ENCODE assay signal across 19 cellular contexts in the genomic region with DNA sequence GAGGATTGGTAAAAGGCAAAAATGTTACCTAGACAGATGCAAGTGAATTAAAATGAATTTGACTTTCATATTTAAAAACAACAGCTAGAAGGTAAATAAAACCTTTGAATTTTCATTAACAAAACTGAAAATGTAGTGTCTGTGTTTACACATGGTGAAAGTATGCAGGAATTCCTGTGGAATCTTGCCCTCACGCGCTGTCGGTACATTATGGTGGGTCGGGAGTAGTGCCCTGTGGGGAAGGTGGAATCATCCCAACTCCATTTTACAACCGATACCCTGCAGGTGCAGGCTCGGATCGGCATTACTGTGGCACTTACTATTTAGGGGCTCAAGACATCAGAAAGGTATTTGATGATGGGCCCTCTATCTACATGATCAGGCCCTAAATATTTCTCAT.
DNase-seq lines count a peak whose midpoint lies in the region; ATAC-seq, FAIRE-seq and TF ChIP-seq lines count a peak whose summit lies in the region.
"Had no signal": no experiment of that assay in that cellular context is flagged by ENCODE, and none has a peak within 500 bp of the region (broad histone marks: within the 10 kb centered on the region; RNA-seq: fewer than 3 reads in every experiment).

No MANE protein-coding gene starts in this region.

- H3K9ac ChIP-seq in mammary epithelial cell (ENCODE audit: insufficient read depth, low read length) = no peak overlapping the region
- H3K9ac ChIP-seq in mesendoderm (ENCODE audit: low read length) = no peak overlapping the region
- no peak overlapping the region for H3K9ac ChIP-seq in HepG2 (ENCODE audit: insufficient read depth, low read depth, low read length)

- no peaks in the 10 kb centered on the region for H3K9me3 Mint-ChIP-seq in MCF 10A (ENCODE audit: unreplicated experiment)
- H3K9me3 Mint-ChIP-seq: CD4-positive, alpha-beta T cell had no signal

- TF ChIP-seq RAD21 in HepG2 (CRISPR knock-in tag; IDR thresholded peaks at IDR 0.05) = no peak

- no peak for ATAC-seq in HepG2

- no TSS peak for BruUV-seq in mammary epithelial cell (replicated peaks; lab: Mats Ljungman, UMichigan)
- no TSS peak for BruUV-seq in MCF 10A (replicated peaks; lab: Mats Ljungman, UMichigan)
- no TSS peak for BruUV-seq in HepG2 (replicated peaks; lab: Mats Ljungman, UMichigan)

- H2BK5ac ChIP-seq in mesendoderm (ENCODE audit: low read length) = no peak overlapping the region

- no peak for TF ChIP-seq POLR2A in HepG2 (IDR thresholded peaks at IDR 0.05; ENCODE audit: insufficient read depth in 1 of 2, low read depth in 2 of 2, low read length in 2 of 2)

- H3K18ac ChIP-seq in mesendoderm (ENCODE audit: low read length) = no peak overlapping the region

- H3K27me3 Mint-ChIP-seq in MCF 10A (ENCODE audit: insufficient read depth, unreplicated experiment) = no peaks in the 10 kb centered on the region
- H3K27me3 Mint-ChIP-seq: CD4-positive, alpha-beta T cell had no signal

- POLR2A ChIA-PET in MCF 10A (lab: Yijun Ruan, JAX) = interaction anchor here (1.1 kb wide), 1 partner anchor 23 kb away, joined by 3 read pairs; no protein-coding TSS in a partner anchor
- POLR2A ChIA-PET in HepG2 (lab: Yijun Ruan, JAX) = no interaction called here

- no peak overlapping the region for H2BK15ac ChIP-seq in mesendoderm (replicated peaks; ENCODE audit: low read depth)

- H3K79me1 ChIP-seq in mesendoderm (ENCODE audit: low read length) = no peaks in the 10 kb centered on the region

- no peak overlapping the region for H3K4me3 ChIP-seq in mammary epithelial cell (replicated peaks in 1 of 3; ENCODE audit: insufficient read depth in 1 of 3, low read depth in 2 of 3, low read length in 3 of 3)
- no peak overlapping the region for H3K4me3 ChIP-seq in epithelial cell of esophagus (ENCODE audit: low read length)
- H3K4me3 ChIP-seq in mesendoderm (ENCODE audit: low read length) = no peak overlapping the region
- H3K4me3 ChIP-seq in HepG2 (replicated peaks in 1 of 3; ENCODE audit: insufficient read depth in 1 of 3, low read depth in 2 of 3, low read length in 3 of 3) = no peak overlapping the region
- H3K4me3 ChIP-seq: A549 had no signal

- DNase-seq in mammary epithelial cell = no peak
- DNase-seq in MCF 10A (ENCODE audit: unreplicated experiment) = no peak
- DNase-seq in epithelial cell of esophagus (ENCODE audit: low read depth) = peak; percentile 49
- DNase-seq in mesendoderm = peak; percentile 29
- peak; percentile 39 for DNase-seq in urothelium cell line (ENCODE audit: low spot score)
- DNase-seq in activated CD4-positive, CD25-positive, alpha-beta regulatory T cell treated with anti-CD3 and anti-CD28 coated beads, Interleukin-2, amount 50 U/mL, for 72 hours = no peak
- no peak for DNase-seq in RKO (ENCODE audit: low spot score)
- DNase-seq in HepG2 (ENCODE audit: low spot score) = no peak
- DNase-seq: AML-193; Caco-2; CD4-positive, alpha-beta T cell; GDM1; GOT3; H9 had no signal

- H3K4me2 ChIP-seq in mammary epithelial cell (ENCODE audit: insufficient read depth, low read depth, low read length) = peak overlapping the region; percentile 65
- H3K4me2 ChIP-seq in mesendoderm (ENCODE audit: low read length) = no peak overlapping the region
- no peak overlapping the region for H3K4me2 ChIP-seq in HepG2 (ENCODE audit: low read depth, low read length)
- H3K4me2 ChIP-seq: A549 had no signal

- TF ChIP-seq EP300 in HepG2 (IDR thresholded peaks at IDR 0.05; ENCODE audit: low read depth in 2 of 2, low read length in 2 of 2) (no peak), HepG2 (CRISPR knock-in tag; IDR thresholded peaks at IDR 0.05; ENCODE audit: borderline replicate concordance) (no peak)

- H4K8ac ChIP-seq in mesendoderm (ENCODE audit: low read depth, low read length) = no peak overlapping the region

- intact Hi-C loops in mammary epithelial cell (cut with micrococcal nuclease) (no loop called here), MCF 10A (cut with micrococcal nuclease) (no loop called here), HepG2 (cut with micrococcal nuclease; ENCODE audit: unreplicated experiment) (no loop called here)

- no peak overlapping the region for H3K56ac ChIP-seq in mesendoderm (ENCODE audit: low read length)

- peaks cover 18% of the 10 kb centered on the region for H3K4me1 Mint-ChIP-seq in MCF 10A (ENCODE audit: insufficient read depth, unreplicated experiment)

- H3K27me3 ChIP-seq in mammary epithelial cell (ENCODE audit: insufficient read depth, low read length) = no peaks in the 10 kb centered on the region
- H3K27me3 ChIP-seq in mesendoderm (ENCODE audit: insufficient read depth, low read length, poor library complexity) = no peaks in the 10 kb centered on the region
- no peaks in the 10 kb centered on the region for H3K27me3 ChIP-seq in HepG2 (ENCODE audit: control insufficient read depth in 1 of 2, insufficient read depth in 2 of 2, low read length in 2 of 2)

- H3K27ac ChIP-seq in mammary epithelial cell (ENCODE audit: insufficient read depth, low read depth, low read length) = peak overlapping the region; percentile 17
- no peak overlapping the region for H3K27ac ChIP-seq in mesendoderm (ENCODE audit: low read depth, low read length)
- H3K27ac ChIP-seq in HepG2 (ENCODE audit: extremely low read length, insufficient read depth, low read length) = no peak overlapping the region
- H3K27ac ChIP-seq: 22Rv1, C4-2B had no signal

- no peaks in the 10 kb centered on the region for H3K79me2 ChIP-seq in mammary epithelial cell (ENCODE audit: insufficient read depth, low read length)
- H3K79me2 ChIP-seq in mesendoderm (ENCODE audit: control insufficient read depth, insufficient read depth, low read length) = no peaks in the 10 kb centered on the region
- H3K79me2 ChIP-seq in HepG2 (ENCODE audit: insufficient read depth, low read length) = no peaks in the 10 kb centered on the region

- H3K36me3 Mint-ChIP-seq in MCF 10A (ENCODE audit: insufficient read depth, unreplicated experiment) = no peaks in the 10 kb centered on the region

- no peaks in the 10 kb centered on the region for H4K20me1 ChIP-seq in mammary epithelial cell (ENCODE audit: insufficient read depth, low read length)
- H4K20me1 ChIP-seq in HepG2 (ENCODE audit: insufficient read depth, low read length) = no peaks in the 10 kb centered on the region

- H3K4ac ChIP-seq in mesendoderm (ENCODE audit: low read depth, low read length) = no peak overlapping the region

- no peak overlapping the region for H3K23ac ChIP-seq in mesendoderm (ENCODE audit: low read length)

- no peak for TF ChIP-seq CTCF in mammary epithelial cell (conservative IDR thresholded peaks at IDR 0.05 in 1 of 2, IDR thresholded peaks at IDR 0.05 in 1 of 2; ENCODE audit: extremely low read depth in 1 of 2, insufficient read depth in 1 of 2, low read depth in 1 of 2, low read length in 2 of 2)
- TF ChIP-seq CTCF in MCF 10A (IDR thresholded peaks at IDR 0.05; ENCODE audit: unreplicated experiment) = no peak
- no peak for TF ChIP-seq CTCF in epithelial cell of esophagus (IDR thresholded peaks at IDR 0.05; ENCODE audit: insufficient read depth, low read depth, low read length, missing control alignments)
- TF ChIP-seq CTCF in HepG2 (CRISPR knock-in tag; IDR thresholded peaks at IDR 0.05) = no peak

- dilution Hi-C loops in mammary epithelial cell (cut with HindIII; ENCODE audit: low sequenced_read_pairs) = no loop called here

- FAIRE-seq in urothelium cell line (lab: Jason Lieb, UNC) = no peak
- no peak for FAIRE-seq in HepG2 (lab: Jason Lieb, UNC)
- FAIRE-seq: A549, D721Med, HTR-8/SVneo had no signal

- H3K36me3 ChIP-seq in mammary epithelial cell (ENCODE audit: insufficient read depth, low read length) (no peaks in the 10 kb centered on the region), mesendoderm (ENCODE audit: control insufficient read depth, insufficient read depth, low read length) (no peaks in the 10 kb centered on the region), HepG2 (replicated peaks in 1 of 2; ENCODE audit: control insufficient read depth in 1 of 2, insufficient read depth in 2 of 2, low read length in 2 of 2) (no peaks in the 10 kb centered on the region)

- no peak overlapping the region for H3K4me3 Mint-ChIP-seq in MCF 10A (ENCODE audit: unreplicated experiment)
- H3K4me3 Mint-ChIP-seq: CD4-positive, alpha-beta T cell; H9 had no signal

- H3K27ac Mint-ChIP-seq in MCF 10A (ENCODE audit: low read depth, unreplicated experiment) = no peak overlapping the region
- H3K27ac Mint-ChIP-seq: CD4-positive, alpha-beta T cell had no signal

- CTCF ChIA-PET in mammary epithelial cell (lab: Charles Lee; ENCODE audit: low non-redundant PET) (no interaction called here), MCF 10A (lab: Yijun Ruan, JAX) (no interaction called here), HepG2 (lab: Yijun Ruan, JAX; ENCODE audit: low intra/inter-chr PET ratio, low total read pairs) (no interaction called here)

- no peak overlapping the region for H2BK120ac ChIP-seq in mesendoderm (ENCODE audit: low read depth, low read length)

- H4K5ac ChIP-seq in mesendoderm (ENCODE audit: low read length) = no peak overlapping the region

- H3K4me1 ChIP-seq in mammary epithelial cell (ENCODE audit: insufficient read depth, low read length) (peaks cover 40% of the 10 kb centered on the region), mesendoderm (ENCODE audit: control insufficient read depth, low read depth, low read length) (no peaks in the 10 kb centered on the region), HepG2 (ENCODE audit: insufficient read depth, low read length) (no peaks in the 10 kb centered on the region)

- H2AFZ ChIP-seq in mammary epithelial cell (ENCODE audit: low read depth, low read length) = peak overlapping the region; percentile 40
- H2AFZ ChIP-seq in HepG2 (ENCODE audit: low read length) = no peak overlapping the region

- in situ Hi-C loops in mammary epithelial cell (cut with MboI; ENCODE audit: low sequenced_read_pairs in 2 of 2) = no loop called here
- in situ Hi-C loops in HepG2 (cut with HindIII; ENCODE audit: extremely low pct_ligation_motif_present, low pct_unique_long_range_greater_than_20kb) = no loop called here

- H2AK5ac ChIP-seq in mesendoderm (ENCODE audit: low read length) = no peak overlapping the region

- WGBS in mammary epithelial cell (ENCODE audit: low coverage, missing lambda C conversion rate) = 6% methylated on average over 7 of the region's 7 CpGs
- no CpG with 5 or more reads among the region's 7 CpGs for WGBS in mesendoderm (ENCODE audit: extremely low coverage, insufficient coverage, low lambda C conversion rate)
- 40% methylated on average over 7 of the region's 7 CpGs for WGBS in HepG2 (ENCODE audit: low lambda C conversion rate)

- H3K9me3 ChIP-seq in mammary epithelial cell (replicated peaks; ENCODE audit: insufficient read depth, low read length) = no peaks in the 10 kb centered on the region
- no peaks in the 10 kb centered on the region for H3K9me3 ChIP-seq in HepG2 (ENCODE audit: low read length)
- H3K9me3 ChIP-seq: A549, Caco-2 had no signal

TF ChIP-seq in HepG2, 621 proteins besides CTCF, POLR2A, EP300 and RAD21 (continues in another document):
- TF ChIP-seq ZMYM2 (CRISPR knock-in tag; IDR thresholded peaks at IDR 0.05) (no peak), WIZ (CRISPR knock-in tag; IDR thresholded peaks at IDR 0.05) (no peak)

Comparison
In these comparisons a context has a peak if more than half of its experiments do, and no peak if none do; other contexts are left out.
1. DNase-seq: peak in epithelial cell of esophagus (single experiment), mesendoderm (single experiment) and urothelium cell line (single experiment); none in mammary epithelial cell (single experiment), MCF 10A (single experiment), activated CD4-positive, CD25-positive, alpha-beta regulatory T cell treated with anti-CD3 and anti-CD28 coated beads, Interleukin-2, amount 50 U/mL, for 72 hours (single experiment), RKO (single experiment) and HepG2 (single experiment).